9 cellular contexts compared by ENCODE assay signal in the genomic region with DNA sequence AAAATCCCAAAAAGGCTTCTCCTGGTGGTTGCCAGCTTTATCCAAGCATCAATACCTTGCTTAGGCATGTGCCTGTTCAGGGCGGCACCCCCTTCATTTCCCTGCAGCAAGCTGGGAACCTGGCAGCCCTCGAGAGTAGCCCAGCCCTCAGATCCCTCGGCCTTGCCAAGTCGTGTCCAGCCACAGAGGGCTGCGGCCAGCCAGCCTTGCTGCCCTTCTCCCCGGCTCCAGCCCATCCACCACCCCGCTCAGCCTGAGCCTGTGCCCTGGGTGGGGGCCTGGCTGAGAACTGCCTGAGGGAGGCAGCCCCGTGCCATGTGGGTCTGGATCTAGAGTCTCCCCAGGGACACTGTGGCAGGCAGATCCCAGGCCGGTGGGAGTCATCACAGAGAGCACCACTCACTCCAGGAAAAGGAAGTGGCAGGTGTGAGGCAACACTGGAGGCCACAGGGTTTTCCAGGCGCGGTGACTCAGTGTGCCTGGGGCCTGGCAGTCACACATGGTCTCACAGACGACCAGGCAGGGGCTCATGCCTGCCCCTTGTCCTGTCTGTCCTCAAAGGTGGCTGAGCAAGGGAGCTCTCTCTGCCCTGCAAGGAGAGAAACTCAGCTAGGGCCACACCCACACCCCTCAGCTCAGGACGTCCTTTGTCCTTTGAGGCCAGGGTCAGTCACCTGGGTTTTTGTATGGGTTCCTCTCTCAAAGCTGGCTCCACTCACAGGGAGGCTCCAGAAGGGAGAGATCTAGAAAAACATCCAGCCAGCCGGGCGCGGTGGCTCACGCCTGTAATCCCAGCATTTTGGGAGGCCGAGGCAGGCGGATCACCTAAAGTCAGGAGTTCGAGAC. TPM values are rescaled to one million over a fixed set of nuclear protein-coding genes. Genes with fewer than 3 reads are reported as not detected.
A peak's percentile ranks its signal among the peaks of the same experiment; 100 is the strongest.
DNase-seq lines count a peak whose midpoint lies in the region; ATAC-seq, FAIRE-seq and TF ChIP-seq lines count a peak whose summit lies in the region.
"Had no signal": no experiment of that assay in that cellular context is flagged by ENCODE, and none has a peak within 500 bp of the region (broad histone marks: within the 10 kb centered on the region; RNA-seq: fewer than 3 reads in every experiment).

No MANE protein-coding gene starts in this region.

- H3K27ac ChIP-seq in OCI-LY3 (ENCODE audit: low read length) (no peak overlapping the region; the same call in 1 of the 2 replicates), kidney (ENCODE audit: low read depth in 2 of 2, low read length in 2 of 2) (peak overlapping the region; percentile 2 to 34)

- DNase-seq in EL: peak; percentile 94
- DNase-seq in anterior cingulate cortex (lab: John Stamatoyannopoulos, UW): peak in 36 of 58 donors; percentile 8 to 63 (median 34)
- DNase-seq in kidney: peak; percentile 95
- no peak for DNase-seq in GM13977 (ENCODE audit: low spot score)
- no peak for DNase-seq in germinal center (ENCODE audit: low spot score)

- H3K4me3 ChIP-seq in OCI-LY3 (ENCODE audit: low read length): no peak overlapping the region
- H3K4me3 ChIP-seq in kidney (ENCODE audit: low read length in 2 of 2): no peak overlapping the region

- peak overlapping the region; percentile 14; the same call in 1 of the 2 replicates for H3K9ac ChIP-seq in OCI-LY3 (ENCODE audit: low read length)
- no peak overlapping the region for H3K9ac ChIP-seq in kidney (ENCODE audit: low read length in 2 of 2)

- no peaks in the 10 kb centered on the region for H3K9me3 Mint-ChIP-seq in stimulated activated memory B cell treated with anti-CD40 and anti-IgM and Interleukin-4, amounts not matched to agents 10 μg/mL and 1 μg/mL and 100 μg/mL, for 72 hours
- H3K9me3 Mint-ChIP-seq: nephron had no signal

- peaks cover 40% of the 10 kb centered on the region for H3K79me2 ChIP-seq in OCI-LY3 (ENCODE audit: low read length)

- no peaks in the 10 kb centered on the region for H3K27me3 Mint-ChIP-seq in stimulated activated memory B cell treated with anti-CD40 and anti-IgM and Interleukin-4, amounts not matched to agents 10 μg/mL and 1 μg/mL and 100 μg/mL, for 72 hours

- H3K4me1 ChIP-seq in OCI-LY3 (ENCODE audit: low read length): peaks cover 92% of the 10 kb centered on the region
- peaks cover 0 to 28% of the 10 kb centered on the region in 2 donors for H3K4me1 ChIP-seq in kidney (ENCODE audit: control insufficient read depth in 1 of 2, insufficient read depth in 1 of 2, low read depth in 1 of 2, low read length in 2 of 2)

- TF ChIP-seq CTCF in OCI-LY3 (IDR thresholded peaks at IDR 0.05; ENCODE audit: low read depth, low read length) (no peak), kidney (IDR thresholded peaks at IDR 0.05; ENCODE audit: borderline replicate concordance, extremely low read depth, insufficient read depth) (no peak), GM13977 (IDR thresholded peaks at IDR 0.05; ENCODE audit: extremely low read depth, insufficient read depth, missing control alignments) (no peak)

- peaks cover 88% of the 10 kb centered on the region for H3K4me1 Mint-ChIP-seq in stimulated activated memory B cell treated with anti-CD40 and anti-IgM and Interleukin-4, amounts not matched to agents 10 μg/mL and 1 μg/mL and 100 μg/mL, for 72 hours

- H3K36me3 ChIP-seq in OCI-LY3 (replicated peaks; ENCODE audit: low read depth, low read length): peaks cover 40% of the 10 kb centered on the region
- H3K36me3 ChIP-seq in kidney (ENCODE audit: control insufficient read depth in 1 of 2, insufficient read depth in 2 of 2, low read length in 2 of 2): peaks cover 13 to 20% of the 10 kb centered on the region in 2 donors

- H3K36me3 Mint-ChIP-seq in stimulated activated memory B cell treated with anti-CD40 and anti-IgM and Interleukin-4, amounts not matched to agents 10 μg/mL and 1 μg/mL and 100 μg/mL, for 72 hours: peaks cover 66% of the 10 kb centered on the region

- no peak overlapping the region for H2AFZ ChIP-seq in OCI-LY3 (ENCODE audit: low read depth, low read length)

- intact Hi-C loops in kidney (cut with DNase I): no loop called here

- FAIRE-seq in kidney (lab: Jason Lieb, UNC): no peak

- no peaks in the 10 kb centered on the region for H3K9me3 ChIP-seq in OCI-LY3 (ENCODE audit: insufficient read depth, low read length)
- no peaks in the 10 kb centered on the region for H3K9me3 ChIP-seq in kidney (ENCODE audit: control insufficient read depth in 1 of 2, low read length in 2 of 2)

- H4K20me1 ChIP-seq in OCI-LY3 (ENCODE audit: insufficient read depth, low read length): no peaks in the 10 kb centered on the region

- in situ Hi-C loops in GM13977 (cut with MboI; ENCODE audit: low pct_unique_long_range_greater_than_20kb, low sequenced_read_pairs, unreplicated experiment): no loop called here

- ATAC-seq in stimulated activated memory B cell treated with anti-CD40 and anti-IgM and Interleukin-4, amounts not matched to agents 10 μg/mL and 1 μg/mL and 100 μg/mL, for 72 hours: peak; percentile 1
- ATAC-seq in HG03342 (IDR thresholded peaks at IDR 0.05; ENCODE audit: unreplicated experiment): no peak

- peak overlapping the region; percentile 91 for H3K27ac Mint-ChIP-seq in stimulated activated memory B cell treated with anti-CD40 and anti-IgM and Interleukin-4, amounts not matched to agents 10 μg/mL and 1 μg/mL and 100 μg/mL, for 72 hours

- H3K27me3 ChIP-seq in OCI-LY3 (ENCODE audit: low read depth, low read length): no peaks in the 10 kb centered on the region

- peak overlapping the region; percentile 38 for H3K4me2 ChIP-seq in OCI-LY3 (ENCODE audit: low read length)

- H3K4me3 Mint-ChIP-seq in stimulated activated memory B cell treated with anti-CD40 and anti-IgM and Interleukin-4, amounts not matched to agents 10 μg/mL and 1 μg/mL and 100 μg/mL, for 72 hours: peak overlapping the region; percentile 22
- H3K4me3 Mint-ChIP-seq: nephron had no signal

RNA-seq across cellular contexts. Expression of a gene that starts 12.2 kb away (rescaled TPM):
- total RNA-seq in kidney: 20.7 TPM
- polyA plus RNA-seq in kidney (ENCODE audit: insufficient read depth, low read depth, low replicate concordance): 4.5 TPM

RNA-seq across cellular contexts. Expression of a gene that starts 21.8 kb away (rescaled TPM):
- 76.1 TPM for total RNA-seq in kidney
- 48.9 TPM for polyA plus RNA-seq in kidney (ENCODE audit: insufficient read depth, low read depth, low replicate concordance)

RNA-seq across cellular contexts. Expression of a gene that starts 46.3 kb away (rescaled TPM):
- 20.9 TPM for total RNA-seq in kidney
- 24.0 TPM for polyA plus RNA-seq in kidney (ENCODE audit: insufficient read depth, low read depth, low replicate concordance)

RNA-seq across cellular contexts. Expression of a gene that starts 53.6 kb away (rescaled TPM):
- total RNA-seq in kidney: 12.5 TPM
- polyA plus RNA-seq in kidney (ENCODE audit: insufficient read depth, low read depth, low replicate concordance): 15.4 TPM

Comparison
In these comparisons a context has a peak if more than half of its experiments do, and no peak if none do; other contexts are left out.
1. DNase-seq: peak in EL (single experiment), anterior cingulate cortex (36 of 58) and kidney (single experiment); none in GM13977 (single experiment) and germinal center (single experiment).